ENCODE assay signal across 22 cellular contexts in genomic region chr15:81281925-81282895, GRCh38. TPM values are rescaled to one million over a fixed set of nuclear protein-coding genes. Genes with fewer than 3 reads are reported as not detected.
DNase-seq lines count a peak whose midpoint lies in the region; ATAC-seq and TF ChIP-seq lines count a peak whose summit lies in the region.
"Had no signal": no experiment of that assay in that cellular context is flagged by ENCODE, and none has a peak within 500 bp of the region (broad histone marks: within the 10 kb centered on the region; RNA-seq: fewer than 3 reads in every experiment).

No MANE protein-coding gene starts in this region.

- peak overlapping the region; percentile 32 for H3K27ac Mint-ChIP-seq in stimulated activated naive CD8-positive, alpha-beta T cell treated with anti-CD3 and anti-CD28 coated beads, Interleukin-15, Interleukin-2, amounts not matched to agents 100 ng/mL and 50 ng/mL, for 24 hours
- no peak overlapping the region for H3K27ac Mint-ChIP-seq in stimulated activated naive CD8-positive, alpha-beta T cell treated with anti-CD3 and anti-CD28 coated beads, Interleukin-15, amount 100 ng/mL, for 72 hours
- peak overlapping the region; percentile 90 for H3K27ac Mint-ChIP-seq in type B pancreatic cell
- H3K27ac Mint-ChIP-seq: brain had no signal

- H3K9me3 ChIP-seq in RWPE2 (ENCODE audit: severe bottlenecking): no peaks in the 10 kb centered on the region
- H3K9me3 ChIP-seq: neutrophil, upper lobe of right lung had no signal

- no peak for TF ChIP-seq CTCF in RWPE2 (IDR thresholded peaks at IDR 0.05; ENCODE audit: poor library complexity, severe bottlenecking)
- no peak for TF ChIP-seq CTCF in type B pancreatic cell (conservative IDR thresholded peaks at IDR 0.05)

- no peak for DNase-seq in stimulated activated naive CD8-positive, alpha-beta T cell treated with anti-CD3 and anti-CD28 coated beads, Interleukin-15, amount 100 ng/mL, for 72 hours
- DNase-seq in RWPE2 (ENCODE audit: low spot score): peak; percentile 52
- DNase-seq in left lobe of liver (ENCODE audit: low spot score): peak; percentile 44
- no peak for DNase-seq in type B pancreatic cell (ENCODE audit: extremely low spot score, unreplicated experiment)
- DNase-seq in T-helper 1 cell: no peak
- DNase-seq: activated CD4-positive, alpha-beta T cell treated with anti-CD3 and anti-CD28 coated beads, Interleukin-2, amount 10 ng/mL, durations not matched to agents 7 days and 5 days; DMS79 treated with DMSO at 0.1 percent for 48 hours; hippocampal formation; Kasumi-1; NCI-H1694; NCI-H2171 treated with DMSO at 0.1 percent for 48 hours; NCI-H526 treated with DMSO at 0.1 percent for 48 hours; sigmoid colon; SK-N-SH; upper lobe of right lung had no signal

- H3K27ac ChIP-seq in RWPE2 (ENCODE audit: poor library complexity, severe bottlenecking): no peak overlapping the region
- H3K27ac ChIP-seq: esophagus muscularis mucosa, neutrophil, sigmoid colon, upper lobe of right lung had no signal

- peaks cover 10% of the 10 kb centered on the region for H3K9me3 Mint-ChIP-seq in stimulated activated naive CD8-positive, alpha-beta T cell treated with anti-CD3 and anti-CD28 coated beads, Interleukin-15, Interleukin-2, amounts not matched to agents 100 ng/mL and 50 ng/mL, for 24 hours
- peaks cover 16 to 25% of the 10 kb centered on the region in 2 donors for H3K9me3 Mint-ChIP-seq in stimulated activated naive CD8-positive, alpha-beta T cell treated with anti-CD3 and anti-CD28 coated beads, Interleukin-15, amount 100 ng/mL, for 72 hours
- peaks cover 6% of the 10 kb centered on the region for H3K9me3 Mint-ChIP-seq in type B pancreatic cell

- H3K4me3 Mint-ChIP-seq in stimulated activated naive CD8-positive, alpha-beta T cell treated with anti-CD3 and anti-CD28 coated beads, Interleukin-15, Interleukin-2, amounts not matched to agents 100 ng/mL and 50 ng/mL, for 24 hours: no peak overlapping the region
- no peak overlapping the region for H3K4me3 Mint-ChIP-seq in stimulated activated naive CD8-positive, alpha-beta T cell treated with anti-CD3 and anti-CD28 coated beads, Interleukin-15, amount 100 ng/mL, for 72 hours
- peak overlapping the region; percentile 8 for H3K4me3 Mint-ChIP-seq in type B pancreatic cell
- H3K4me3 Mint-ChIP-seq: activated CD4-positive, alpha-beta T cell treated with anti-CD3 and anti-CD28 coated beads, Interleukin-2, amount 10 ng/mL, durations not matched to agents 7 days and 5 days; brain had no signal

- ATAC-seq in stimulated activated naive CD8-positive, alpha-beta T cell treated with anti-CD3 and anti-CD28 coated beads, Interleukin-15, amount 100 ng/mL, for 72 hours: no peak
- no peak for ATAC-seq in RWPE2 (ENCODE audit: low read depth)
- no peak for ATAC-seq in left lobe of liver
- ATAC-seq in GM18870 (IDR thresholded peaks at IDR 0.05; ENCODE audit: unreplicated experiment): no peak
- ATAC-seq in GM18520 (IDR thresholded peaks at IDR 0.05; ENCODE audit: unreplicated experiment): no peak
- ATAC-seq: upper lobe of right lung had no signal

- no peaks in the 10 kb centered on the region for H3K27me3 ChIP-seq in RWPE2 (ENCODE audit: insufficient read depth, poor library complexity, severe bottlenecking)
- H3K27me3 ChIP-seq: esophagus muscularis mucosa, neutrophil, sigmoid colon, upper lobe of right lung had no signal

- H3K4me1 Mint-ChIP-seq in stimulated activated naive CD8-positive, alpha-beta T cell treated with anti-CD3 and anti-CD28 coated beads, Interleukin-15, Interleukin-2, amounts not matched to agents 100 ng/mL and 50 ng/mL, for 24 hours (ENCODE audit: low read depth): peaks cover 51% of the 10 kb centered on the region
- peaks cover 70% of the 10 kb centered on the region for H3K4me1 Mint-ChIP-seq in stimulated activated naive CD8-positive, alpha-beta T cell treated with anti-CD3 and anti-CD28 coated beads, Interleukin-15, amount 100 ng/mL, for 72 hours
- H3K4me1 Mint-ChIP-seq in type B pancreatic cell (ENCODE audit: unreplicated experiment): peaks cover 9% of the 10 kb centered on the region
- H3K4me1 Mint-ChIP-seq: brain had no signal

- H3K27me3 Mint-ChIP-seq in stimulated activated naive CD8-positive, alpha-beta T cell treated with anti-CD3 and anti-CD28 coated beads, Interleukin-15, Interleukin-2, amounts not matched to agents 100 ng/mL and 50 ng/mL, for 24 hours: no peaks in the 10 kb centered on the region
- H3K27me3 Mint-ChIP-seq in stimulated activated naive CD8-positive, alpha-beta T cell treated with anti-CD3 and anti-CD28 coated beads, Interleukin-15, amount 100 ng/mL, for 72 hours: no peaks in the 10 kb centered on the region
- no peaks in the 10 kb centered on the region for H3K27me3 Mint-ChIP-seq in type B pancreatic cell
- H3K27me3 Mint-ChIP-seq: activated CD4-positive, alpha-beta T cell treated with anti-CD3 and anti-CD28 coated beads, Interleukin-2, amount 10 ng/mL, durations not matched to agents 7 days and 5 days had no signal

- no peaks in the 10 kb centered on the region for H3K36me3 ChIP-seq in RWPE2 (ENCODE audit: low read depth)
- H3K36me3 ChIP-seq: neutrophil, sigmoid colon had no signal

- H3K4me1 ChIP-seq in RWPE2 (ENCODE audit: insufficient read depth, poor library complexity, severe bottlenecking): peaks cover 11% of the 10 kb centered on the region

- no peak overlapping the region for H3K4me3 ChIP-seq in RWPE2 (ENCODE audit: severe bottlenecking)
- H3K4me3 ChIP-seq: esophagus muscularis mucosa, lung, sigmoid colon, upper lobe of right lung had no signal

- H3K36me3 Mint-ChIP-seq in stimulated activated naive CD8-positive, alpha-beta T cell treated with anti-CD3 and anti-CD28 coated beads, Interleukin-15, Interleukin-2, amounts not matched to agents 100 ng/mL and 50 ng/mL, for 24 hours (ENCODE audit: low read depth): peaks cover 39% of the 10 kb centered on the region
- no peaks in the 10 kb centered on the region for H3K36me3 Mint-ChIP-seq in type B pancreatic cell
- H3K36me3 Mint-ChIP-seq: brain had no signal

RNA-seq across cellular contexts. Expression of gene STARD5, which starts 41.7 kb away (rescaled TPM):
- 17.8 TPM for total RNA-seq in left lobe of liver
- 7.8 and 15.1 TPM in 2 replicates for total RNA-seq in type B pancreatic cell (ENCODE audit: low replicate concordance)

Comparison
In these comparisons a context has a peak if more than half of its experiments do, and no peak if none do; other contexts are left out.
1. H3K27ac Mint-ChIP-seq: peak in stimulated activated naive CD8-positive, alpha-beta T cell treated with anti-CD3 and anti-CD28 coated beads, Interleukin-15, Interleukin-2, amounts not matched to agents 100 ng/mL and 50 ng/mL, for 24 hours (single experiment) and type B pancreatic cell (single experiment); none in stimulated activated naive CD8-positive, alpha-beta T cell treated with anti-CD3 and anti-CD28 coated beads, Interleukin-15, amount 100 ng/mL, for 72 hours (0 of 2).
2. DNase-seq: peak in RWPE2 (single experiment) and left lobe of liver (single experiment); none in stimulated activated naive CD8-positive, alpha-beta T cell treated with anti-CD3 and anti-CD28 coated beads, Interleukin-15, amount 100 ng/mL, for 72 hours (0 of 2), type B pancreatic cell (single experiment) and T-helper 1 cell (0 of 5).